ENCODE assay signal across 13 cellular contexts in the genomic region with DNA sequence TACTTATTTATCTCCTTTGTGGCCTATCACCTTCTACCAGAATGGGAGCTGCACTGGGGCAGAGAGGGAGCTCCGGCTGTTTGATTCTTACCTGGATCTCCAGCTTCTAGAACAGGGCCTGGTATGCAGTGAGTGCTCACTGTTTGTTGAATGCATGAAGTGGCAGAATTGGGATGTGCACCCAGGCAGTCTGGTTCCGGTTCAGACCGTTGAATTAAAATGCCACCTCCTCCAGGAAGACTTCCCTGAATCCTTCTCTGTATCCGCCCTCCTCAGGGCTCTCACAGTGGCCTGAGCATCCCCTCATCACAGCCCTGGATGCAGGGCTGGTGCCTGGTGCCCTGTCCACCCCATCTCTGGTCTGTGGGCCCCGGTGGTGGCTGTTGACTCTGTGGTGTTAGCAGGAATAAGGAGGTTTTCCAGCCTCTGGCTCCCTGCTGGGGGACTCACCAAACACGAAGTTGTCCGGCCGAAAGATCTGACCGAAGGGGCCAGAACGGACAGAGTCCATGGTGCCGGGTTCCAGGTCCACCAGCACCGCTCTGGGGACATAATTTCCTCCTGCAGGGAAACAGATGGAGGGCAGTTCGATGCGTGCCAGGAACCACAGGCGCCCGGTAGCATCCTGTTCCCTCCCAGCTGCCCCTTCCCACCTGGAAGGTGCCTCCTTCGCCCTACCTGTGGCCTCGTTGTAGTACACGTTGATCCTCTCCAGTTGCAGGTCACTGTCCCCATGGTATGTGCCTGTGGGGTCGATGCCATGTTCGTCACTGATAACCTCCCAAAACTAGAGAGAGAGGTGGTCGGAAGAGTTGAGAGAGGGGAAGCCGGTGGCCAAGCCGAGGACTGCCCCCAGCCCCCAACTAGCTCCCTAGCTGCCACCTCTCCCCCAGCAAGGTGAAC. TPM values are rescaled to one million over a fixed set of nuclear protein-coding genes. Genes with fewer than 3 reads are reported as not detected.
DNase-seq lines count a peak whose midpoint lies in the region; ATAC-seq, FAIRE-seq and TF ChIP-seq lines count a peak whose summit lies in the region.
"Had no signal": no experiment of that assay in that cellular context is flagged by ENCODE, and none has a peak within 500 bp of the region (broad histone marks: within the 10 kb centered on the region; RNA-seq: fewer than 3 reads in every experiment).

No MANE protein-coding gene starts in this region.

- no peaks in the 10 kb centered on the region for H3K9me3 Mint-ChIP-seq in activated CD8-positive, alpha-beta memory T cell treated with anti-CD3 and anti-CD28 coated beads, Interleukin-2, amount 10 ng/mL, durations not matched to agents 7 days and 5 days (ENCODE audit: low read depth)

- no peak for TF ChIP-seq POLR2A in esophagus squamous epithelium (IDR thresholded peaks at IDR 0.05)
- no peak for TF ChIP-seq POLR2A in spleen (IDR thresholded peaks at IDR 0.05)
- no peak for TF ChIP-seq POLR2A in H54 (IDR thresholded peaks at IDR 0.05; ENCODE audit: low read depth, low read length)

- H3K27me3 ChIP-seq in esophagus squamous epithelium (peaks cover 5 to 55% (median 18%) of the 10 kb centered on the region in 4 donors), spleen (replicated peaks in 1 of 7) (peaks cover 0 to 46% (median 14%) of the 10 kb centered on the region in 7 donors)

- peaks cover 32% of the 10 kb centered on the region for H3K4me1 Mint-ChIP-seq in activated CD8-positive, alpha-beta memory T cell treated with anti-CD3 and anti-CD28 coated beads, Interleukin-2, amount 10 ng/mL, durations not matched to agents 7 days and 5 days
- peaks cover 11% of the 10 kb centered on the region for H3K4me1 Mint-ChIP-seq in T-helper 17 cell

- H3K9me3 ChIP-seq in T-helper 17 cell (ENCODE audit: control insufficient read depth, low read length, poor library complexity, severe bottlenecking) (no peaks in the 10 kb centered on the region), esophagus squamous epithelium (no peaks in the 10 kb centered on the region), spleen (no peaks in the 10 kb centered on the region)
- H3K9me3 ChIP-seq: lower lobe of right lung had no signal

- TF ChIP-seq CTCF in esophagus squamous epithelium (IDR thresholded peaks at IDR 0.05) (no peak), spleen (IDR thresholded peaks at IDR 0.05 in 8 of 11, conservative IDR thresholded peaks at IDR 0.05 in 3 of 11) (no peak)

- peak overlapping the region; percentile 73 for H3K4me3 Mint-ChIP-seq in activated CD8-positive, alpha-beta memory T cell treated with anti-CD3 and anti-CD28 coated beads, Interleukin-2, amount 10 ng/mL, durations not matched to agents 7 days and 5 days
- peak overlapping the region; percentile 90 for H3K4me3 Mint-ChIP-seq in T-helper 17 cell

- H3K27me3 Mint-ChIP-seq in activated CD8-positive, alpha-beta memory T cell treated with anti-CD3 and anti-CD28 coated beads, Interleukin-2, amount 10 ng/mL, durations not matched to agents 7 days and 5 days = peaks cover 9% of the 10 kb centered on the region
- peaks cover 23% of the 10 kb centered on the region for H3K27me3 Mint-ChIP-seq in T-helper 17 cell

- FAIRE-seq in H54 (lab: Jason Lieb, UNC) = no peak
- FAIRE-seq: urothelium cell line had no signal

- H3K36me3 Mint-ChIP-seq in activated CD8-positive, alpha-beta memory T cell treated with anti-CD3 and anti-CD28 coated beads, Interleukin-2, amount 10 ng/mL, durations not matched to agents 7 days and 5 days = no peaks in the 10 kb centered on the region
- no peaks in the 10 kb centered on the region for H3K36me3 Mint-ChIP-seq in T-helper 17 cell (ENCODE audit: low read depth)

- H3K4me3 ChIP-seq in esophagus squamous epithelium (peak overlapping the region in 3 of 4 donors; percentile 19 to 64 (median 43)), spleen (peak overlapping the region; percentile 47 to 78 (median 59))

- intact Hi-C loops in esophagus squamous epithelium (cut with DNase I) = no loop called here
- intact Hi-C loops in spleen (cut with DNase I; ENCODE audit: low total_unique reads) = no loop called here

- CTCF ChIA-PET in activated CD8-positive, alpha-beta memory T cell treated with anti-CD3 and anti-CD28 coated beads, Interleukin-2, amount 10 ng/mL, durations not matched to agents 7 days and 5 days (lab: Charles Lee) = interaction anchor here (1.1 to 4.3 kb wide), 2 partner anchors 20 kb away, joined by 4 to 23 read pairs; a partner anchor contains a TSS

- H3K36me3 ChIP-seq in esophagus squamous epithelium (no peaks in the 10 kb centered on the region), spleen (peaks cover 0 to under 1% (median 0%) of the 10 kb centered on the region in 6 donors)
- H3K36me3 ChIP-seq: lower lobe of right lung had no signal

- no peak overlapping the region for H3K27ac Mint-ChIP-seq in activated CD8-positive, alpha-beta memory T cell treated with anti-CD3 and anti-CD28 coated beads, Interleukin-2, amount 10 ng/mL, durations not matched to agents 7 days and 5 days
- peak overlapping the region; percentile 41 for H3K27ac Mint-ChIP-seq in T-helper 17 cell

- H3K4me1 ChIP-seq in esophagus squamous epithelium = peaks cover 9 to 22% (median 12%) of the 10 kb centered on the region in 3 donors
- peaks cover 8 to 69% (median 42%) of the 10 kb centered on the region in 6 donors for H3K4me1 ChIP-seq in spleen

- no peak for DNase-seq in activated CD8-positive, alpha-beta memory T cell treated with anti-CD3 and anti-CD28 coated beads, Interleukin-2, amount 10 ng/mL, durations not matched to agents 7 days and 5 days
- DNase-seq in activated CD8-positive, alpha-beta memory T cell treated with anti-CD3 and anti-CD28 coated beads, Interleukin-2, amount 50 U/mL, for 4 hours = no peak
- DNase-seq in T-helper 17 cell (no peak), esophagus squamous epithelium (lab: John Stamatoyannopoulos, UW) (no peak), spleen (no peak), H54 (ENCODE audit: insufficient read length, low spot score) (no peak), putamen (ENCODE audit: low spot score) (no peak)
- DNase-seq: lower lobe of right lung, NCI-H187, SHP77 treated with DMSO at 0.1 percent for 48 hours had no signal

- ATAC-seq in activated CD8-positive, alpha-beta memory T cell treated with anti-CD3 and anti-CD28 coated beads, Interleukin-2, amount 10 ng/mL, durations not matched to agents 7 days and 5 days = no peak
- ATAC-seq in T-helper 17 cell = no peak
- no peak for ATAC-seq in GM19452 (IDR thresholded peaks at IDR 0.05; ENCODE audit: unreplicated experiment)

- H3K27ac ChIP-seq in esophagus squamous epithelium (no peak overlapping the region), spleen (peak overlapping the region in 2 of 8 donors; percentile 75 to 79)
- H3K27ac ChIP-seq: lower lobe of right lung had no signal

- WGBS in esophagus squamous epithelium, 2 donors = 47 to 49% methylated on average over 6 to 10 of the region's 24 CpGs
- 59 to 70% (median 66%) methylated on average over 17 to 24 of the region's 24 CpGs for WGBS in spleen, 5 donors

RNA-seq across cellular contexts. Expression of a gene that starts 1.0 kb away (rescaled TPM):
- total RNA-seq in activated CD8-positive, alpha-beta memory T cell treated with anti-CD3 and anti-CD28 coated beads, Interleukin-2, amount 10 ng/mL, durations not matched to agents 7 days and 5 days = 1 to 10 TPM; 7.5 to 8.1 TPM
- total RNA-seq in T-helper 17 cell = 1 to 10 TPM; 1.5 to 1.6 TPM
- total RNA-seq in esophagus squamous epithelium = 1 to 10 TPM in 1 of 4 donors, not detected in 3; 7.8 TPM
- total RNA-seq in spleen = 10 to 100 TPM; 11.4 to 23.8 (median 20.7) TPM
- 1 to 10 TPM; 1.7 to 7.2 (median 2.0) TPM for polyA plus RNA-seq in spleen
- polyA plus RNA-seq: AG04450 had no signal

RNA-seq across cellular contexts. Expression of a gene that starts 19.5 kb away (rescaled TPM):
- total RNA-seq in activated CD8-positive, alpha-beta memory T cell treated with anti-CD3 and anti-CD28 coated beads, Interleukin-2, amount 10 ng/mL, durations not matched to agents 7 days and 5 days = 100 to 1,000 TPM; 100 to 113 TPM
- total RNA-seq in T-helper 17 cell (100 to 1,000 TPM; 104 to 105 TPM), esophagus squamous epithelium (1 to 10 TPM in 2 of 4 donors, under 1 TPM in 2; 0.62 to 4.2 (median 1.2) TPM), spleen (10 to 100 TPM; 39.3 to 70.9 (median 58.5) TPM)
- 10 to 100 TPM; 36.8 to 67.1 (median 65.1) TPM for polyA plus RNA-seq in spleen
- polyA plus RNA-seq: AG04450 had no signal

RNA-seq across cellular contexts. Expression of a gene that starts 29.7 kb away (rescaled TPM):
- total RNA-seq in activated CD8-positive, alpha-beta memory T cell treated with anti-CD3 and anti-CD28 coated beads, Interleukin-2, amount 10 ng/mL, durations not matched to agents 7 days and 5 days = 10 to 100 TPM in 1 of 2 experiments, 1 to 10 TPM in 1; 4.7 to 18.5 TPM
- total RNA-seq in T-helper 17 cell (1 to 10 TPM; 2.2 to 3.3 TPM), esophagus squamous epithelium (10 to 100 TPM in 3 of 4 donors, 1 to 10 TPM in 1; 6.3 to 21.6 (median 17.8) TPM), spleen (1 to 10 TPM in 6 of 7 donors, under 1 TPM in 1; 0.72 to 4.1 (median 3.3) TPM)
- 1 to 10 TPM; 1.5 to 3.1 (median 2.7) TPM for polyA plus RNA-seq in spleen

RNA-seq across cellular contexts. Expression of a gene that starts 37.0 kb away (rescaled TPM):
- total RNA-seq in activated CD8-positive, alpha-beta memory T cell treated with anti-CD3 and anti-CD28 coated beads, Interleukin-2, amount 10 ng/mL, durations not matched to agents 7 days and 5 days = under 1 TPM; 0.45 to 0.55 TPM
- total RNA-seq in T-helper 17 cell = 1 to 10 TPM; 1.4 to 1.5 TPM
- 10 to 100 TPM; 42.9 to 61.9 (median 56.2) TPM for total RNA-seq in esophagus squamous epithelium
- 1 to 10 TPM in 5 of 7 donors, not detected in 2; 1.1 to 2.0 (median 1.3) TPM for total RNA-seq in spleen
- polyA plus RNA-seq in spleen = 1 to 10 TPM; 1.0 to 1.5 (median 1.1) TPM
- polyA plus RNA-seq: AG04450 had no signal

RNA-seq across cellular contexts. Expression of a gene that starts 41.5 kb away (rescaled TPM):
- total RNA-seq in activated CD8-positive, alpha-beta memory T cell treated with anti-CD3 and anti-CD28 coated beads, Interleukin-2, amount 10 ng/mL, durations not matched to agents 7 days and 5 days = 10 to 100 TPM; 25.2 to 27.9 TPM
- total RNA-seq in T-helper 17 cell (10 to 100 TPM in 1 of 2 donors, 1 to 10 TPM in 1; 9.6 to 11.3 TPM), esophagus squamous epithelium (10 to 100 TPM; 41.5 to 95.9 (median 64.0) TPM), spleen (10 to 100 TPM; 14.9 to 39.6 (median 19.6) TPM)
- polyA plus RNA-seq in spleen = 10 to 100 TPM in 2 of 3 donors, 1 to 10 TPM in 1; 7.5 to 11.4 (median 10.5) TPM

Comparison
In these comparisons a context has a peak if more than half of its experiments do, and no peak if none do; other contexts are left out.
1. RNA of a gene that starts 19.5 kb away (total RNA-seq): 100 to 113 TPM in activated CD8-positive, alpha-beta memory T cell treated with anti-CD3 and anti-CD28 coated beads, Interleukin-2, amount 10 ng/mL, durations not matched to agents 7 days and 5 days, 104 to 105 TPM in T-helper 17 cell and 39.3 to 70.9 TPM in spleen; 0.62 to 4.2 TPM in esophagus squamous epithelium; every median in the first group is over 4 times any median in the second.